Comparison of ENCODE assay signal across 16 cellular contexts in the genomic region with DNA sequence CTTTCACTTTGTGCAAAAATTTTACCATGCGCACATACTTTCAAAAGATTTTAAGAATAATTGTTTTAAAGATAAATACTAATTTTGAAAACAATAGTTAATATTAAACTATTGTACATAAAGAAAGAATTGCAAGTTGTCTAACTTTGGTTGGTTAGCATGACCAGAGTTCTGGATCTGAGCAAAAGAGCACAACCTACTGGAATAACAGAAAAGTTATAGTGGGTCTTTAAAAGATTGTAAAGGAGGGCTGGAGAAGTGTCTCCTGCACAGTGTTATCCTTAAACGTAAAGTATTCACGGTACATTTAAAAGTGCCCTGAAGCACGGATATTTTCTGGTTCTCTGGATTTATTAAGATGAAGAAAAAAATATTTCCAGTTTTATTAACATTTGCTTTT.
"Had no signal": no experiment of that assay in that cellular context is flagged by ENCODE, and none has a peak within 500 bp of the region (broad histone marks: within the 10 kb centered on the region; RNA-seq: fewer than 3 reads in every experiment).

No MANE protein-coding gene starts in this region.

- H3K9me3 ChIP-seq: gastrocnemius medialis, left lung, right lobe of liver, thoracic aorta had no signal

- H3K4me3 ChIP-seq: esophagus squamous epithelium, gastrocnemius medialis, heart left ventricle, left lung, right lobe of liver, spleen, thoracic aorta had no signal

- H3K36me3 ChIP-seq: esophagus squamous epithelium, gastrocnemius medialis, heart left ventricle, left lung, right lobe of liver, spleen, thoracic aorta had no signal

- H3K27me3 ChIP-seq: esophagus squamous epithelium, gastrocnemius medialis, heart left ventricle, left lung, right lobe of liver had no signal

- DNase-seq: activated CD4-positive, alpha-beta T cell treated with anti-CD3 and anti-CD28 coated beads, Interleukin-2, amount 50 U/mL, for 1 hour; activated CD8-positive, alpha-beta memory T cell treated with anti-CD3 and anti-CD28 coated beads for 24 hours; activated naive CD4-positive, alpha-beta T cell treated with anti-CD3 and anti-CD28 coated beads for 36 hours; activated naive CD8-positive, alpha-beta T cell treated with anti-CD3 and anti-CD28 coated beads, Interleukin-2, amount 50 U/mL, for 24 hours; aorta; esophagus squamous epithelium; gastrocnemius medialis; heart left ventricle; left lung; nucleus accumbens; right lobe of liver; spleen; T-cell; T1000 had no signal

- ATAC-seq: activated CD4-positive, CD25-positive, alpha-beta regulatory T cell treated with anti-CD3 and anti-CD28 coated beads, Interleukin-2, amount 50 U/mL, for 24 hours; activated naive CD8-positive, alpha-beta T cell treated with anti-CD3 and anti-CD28 coated beads, Interleukin-2, amount 50 U/mL, for 24 hours; gastrocnemius medialis; T-cell had no signal

- H3K4me1 ChIP-seq: esophagus squamous epithelium, gastrocnemius medialis, left lung, spleen had no signal

- H3K27ac ChIP-seq: esophagus squamous epithelium, gastrocnemius medialis, heart left ventricle, left lung, right lobe of liver, spleen, thoracic aorta had no signal
